Comparison of ENCODE assay signal across 29 cellular contexts in the genomic region with DNA sequence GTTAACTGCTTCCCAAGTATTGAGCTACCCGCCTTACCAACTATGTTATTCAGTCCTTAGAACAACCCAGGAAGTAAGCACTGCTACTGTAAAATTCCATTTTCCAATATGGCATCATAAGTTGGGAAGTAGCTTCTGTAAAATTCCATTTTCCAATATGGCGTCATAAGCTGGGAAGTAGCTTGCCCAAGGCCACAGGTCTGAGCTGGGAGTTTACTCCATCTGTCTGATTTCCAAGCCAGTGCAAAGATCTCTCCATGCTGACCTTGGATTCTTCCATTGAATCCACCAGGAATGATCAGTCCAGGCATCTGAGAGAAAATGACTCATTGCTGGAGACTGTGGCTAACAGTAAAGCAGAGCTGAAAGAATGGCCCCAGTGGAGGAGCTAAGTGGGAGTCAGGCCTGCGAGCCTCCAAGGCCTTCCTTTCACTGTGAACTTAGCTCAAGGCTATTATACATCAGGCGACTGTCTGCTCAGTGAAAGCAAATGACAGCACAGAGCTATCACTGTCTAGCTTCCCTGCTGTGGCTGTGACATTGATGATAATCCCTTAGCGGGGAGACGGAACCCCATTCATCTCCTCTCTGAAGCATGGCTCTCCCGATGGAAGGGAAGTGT.
DNase-seq lines count a peak whose midpoint lies in the region; ATAC-seq and TF ChIP-seq lines count a peak whose summit lies in the region.
"Had no signal": no experiment of that assay in that cellular context is flagged by ENCODE, and none has a peak within 500 bp of the region (broad histone marks: within the 10 kb centered on the region; RNA-seq: fewer than 3 reads in every experiment).

No MANE protein-coding gene starts in this region.

- DNase-seq in HT1080 (ENCODE audit: low read depth) (peak; percentile 2), WERI-Rb-1 (peak; percentile 33), kidney glomerular epithelial cell (lab: John Stamatoyannopoulos, UW) (peak; percentile 43), retina (peak; percentile 79), foreskin fibroblast (no peak), natural killer cell (no peak)
- DNase-seq: activated CD4-positive, alpha-beta memory T cell treated with anti-CD3 and anti-CD28 coated beads, Interleukin-2, amount 10 ng/mL, durations not matched to agents 7 days and 5 days; activated CD4-positive, CD25-positive, alpha-beta regulatory T cell treated with anti-CD3 and anti-CD28 coated beads, Interleukin-2, amount 50 U/mL, for 72 hours; activated naive CD8-positive, alpha-beta T cell treated with anti-CD3 and anti-CD28 coated beads for 36 hours; Caco-2; cortex of kidney; effector memory CD8-positive, alpha-beta T cell; foreskin keratinocyte; hippocampal formation; Karpas-422; left ventricle myocardium superior; MV-4-11; naive thymus-derived CD8-positive, alpha-beta T cell; NCI-H146; NCI-H510A treated with DMSO at 0.1 percent for 48 hours; ovary; upper lobe of left lung had no signal

- ATAC-seq in HG02970 (IDR thresholded peaks at IDR 0.05; ENCODE audit: low FRiP score, unreplicated experiment) (no peak), natural killer cell (no peak)
- ATAC-seq: activated T-helper 17 cell treated with anti-CD3 and anti-CD28 coated beads, Interleukin-2, amount 50 U/mL, for 72 hours; effector memory CD8-positive, alpha-beta T cell; esophagus mucosa; foreskin keratinocyte; GM12878; left ventricle myocardium superior; naive thymus-derived CD8-positive, alpha-beta T cell had no signal

- no peaks in the 10 kb centered on the region for H3K27me3 ChIP-seq in WERI-Rb-1 (ENCODE audit: insufficient read depth, low read depth, severe bottlenecking)
- H3K27me3 ChIP-seq: ascending aorta; BLaER1 treated with 17β-estradiol and CSF1 and Interleukin-3, amounts not matched to agents 10 nM and 100 nM; foreskin keratinocyte; ovary; SJSA1; upper lobe of left lung had no signal

- TF ChIP-seq CTCF in WERI-Rb-1 (IDR thresholded peaks at IDR 0.05; ENCODE audit: low read depth, low read length) (no peak), foreskin fibroblast (IDR thresholded peaks at IDR 0.05; ENCODE audit: low read depth, low read length) (no peak), natural killer cell (IDR thresholded peaks at IDR 0.05) (no peak)

- no peak overlapping the region for H3K27ac ChIP-seq in WERI-Rb-1
- H3K27ac ChIP-seq: ascending aorta; BLaER1 treated with 17β-estradiol and CSF1 and Interleukin-3, amounts not matched to agents 10 nM and 100 nM; foreskin keratinocyte; ovary; SJSA1; upper lobe of left lung had no signal

- H3K4me3 Mint-ChIP-seq in natural killer cell: no peak overlapping the region
- H3K4me3 Mint-ChIP-seq: activated CD4-positive, alpha-beta memory T cell treated with anti-CD3 and anti-CD28 coated beads, Interleukin-2, amount 10 ng/mL, durations not matched to agents 7 days and 5 days; activated naive CD8-positive, alpha-beta T cell treated with anti-CD3 and anti-CD28 coated beads for 36 hours; activated T-helper 17 cell treated with anti-CD3 and anti-CD28 coated beads, Interleukin-2, amount 50 U/mL, for 72 hours; effector memory CD8-positive, alpha-beta T cell; naive thymus-derived CD8-positive, alpha-beta T cell had no signal

- no peaks in the 10 kb centered on the region for H3K36me3 Mint-ChIP-seq in natural killer cell
- H3K36me3 Mint-ChIP-seq: activated naive CD8-positive, alpha-beta T cell treated with anti-CD3 and anti-CD28 coated beads for 36 hours; naive thymus-derived CD8-positive, alpha-beta T cell had no signal

- peaks cover 5 to 16% of the 10 kb centered on the region in 2 donors for H3K9me3 Mint-ChIP-seq in natural killer cell

- H3K27ac Mint-ChIP-seq in natural killer cell: no peak overlapping the region
- H3K27ac Mint-ChIP-seq: activated CD4-positive, alpha-beta memory T cell treated with anti-CD3 and anti-CD28 coated beads, Interleukin-2, amount 10 ng/mL, durations not matched to agents 7 days and 5 days; activated naive CD8-positive, alpha-beta T cell treated with anti-CD3 and anti-CD28 coated beads for 36 hours; activated T-helper 17 cell treated with anti-CD3 and anti-CD28 coated beads, Interleukin-2, amount 50 U/mL, for 72 hours; effector memory CD8-positive, alpha-beta T cell; naive thymus-derived CD8-positive, alpha-beta T cell had no signal

- no peaks in the 10 kb centered on the region for H3K36me3 ChIP-seq in WERI-Rb-1
- H3K36me3 ChIP-seq: ascending aorta; BLaER1 treated with 17β-estradiol and CSF1 and Interleukin-3, amounts not matched to agents 10 nM and 100 nM; ovary; SJSA1; upper lobe of left lung had no signal

- no peaks in the 10 kb centered on the region for H3K4me1 Mint-ChIP-seq in natural killer cell
- H3K4me1 Mint-ChIP-seq: activated CD4-positive, alpha-beta memory T cell treated with anti-CD3 and anti-CD28 coated beads, Interleukin-2, amount 10 ng/mL, durations not matched to agents 7 days and 5 days; activated naive CD8-positive, alpha-beta T cell treated with anti-CD3 and anti-CD28 coated beads for 36 hours; activated T-helper 17 cell treated with anti-CD3 and anti-CD28 coated beads, Interleukin-2, amount 50 U/mL, for 72 hours; naive thymus-derived CD8-positive, alpha-beta T cell had no signal

- H3K9me3 ChIP-seq in WERI-Rb-1 (ENCODE audit: severe bottlenecking): no peaks in the 10 kb centered on the region
- H3K9me3 ChIP-seq: ascending aorta; BLaER1 treated with 17β-estradiol and CSF1 and Interleukin-3, amounts not matched to agents 10 nM and 100 nM; Caco-2; ovary; SJSA1; upper lobe of left lung had no signal

- H3K27me3 Mint-ChIP-seq in natural killer cell (ENCODE audit: low read depth in 2 of 2): no peaks in the 10 kb centered on the region
- H3K27me3 Mint-ChIP-seq: activated CD4-positive, alpha-beta memory T cell treated with anti-CD3 and anti-CD28 coated beads, Interleukin-2, amount 10 ng/mL, durations not matched to agents 7 days and 5 days; activated naive CD8-positive, alpha-beta T cell treated with anti-CD3 and anti-CD28 coated beads for 36 hours; activated T-helper 17 cell treated with anti-CD3 and anti-CD28 coated beads, Interleukin-2, amount 50 U/mL, for 72 hours; effector memory CD8-positive, alpha-beta T cell had no signal

- intact Hi-C loops in natural killer cell (cut with micrococcal nuclease): no loop called here

- H3K4me3 ChIP-seq in WERI-Rb-1 (ENCODE audit: low read depth, low read length) (no peak overlapping the region), foreskin fibroblast (ENCODE audit: low read depth in 1 of 2, low read length in 2 of 2) (no peak overlapping the region)
- H3K4me3 ChIP-seq: ascending aorta; BLaER1 treated with 17β-estradiol and CSF1 and Interleukin-3, amounts not matched to agents 10 nM and 100 nM; GM12878; ovary; SJSA1; upper lobe of left lung had no signal

Comparison
In these comparisons a context has a peak if more than half of its experiments do, and no peak if none do; other contexts are left out.
1. DNase-seq: peak in HT1080 (single experiment), WERI-Rb-1 (single experiment), kidney glomerular epithelial cell (single experiment) and retina (single experiment); none in foreskin fibroblast (0 of 2) and natural killer cell (single experiment).